ENCODE assay signal across 8 cellular contexts in the genomic region with DNA sequence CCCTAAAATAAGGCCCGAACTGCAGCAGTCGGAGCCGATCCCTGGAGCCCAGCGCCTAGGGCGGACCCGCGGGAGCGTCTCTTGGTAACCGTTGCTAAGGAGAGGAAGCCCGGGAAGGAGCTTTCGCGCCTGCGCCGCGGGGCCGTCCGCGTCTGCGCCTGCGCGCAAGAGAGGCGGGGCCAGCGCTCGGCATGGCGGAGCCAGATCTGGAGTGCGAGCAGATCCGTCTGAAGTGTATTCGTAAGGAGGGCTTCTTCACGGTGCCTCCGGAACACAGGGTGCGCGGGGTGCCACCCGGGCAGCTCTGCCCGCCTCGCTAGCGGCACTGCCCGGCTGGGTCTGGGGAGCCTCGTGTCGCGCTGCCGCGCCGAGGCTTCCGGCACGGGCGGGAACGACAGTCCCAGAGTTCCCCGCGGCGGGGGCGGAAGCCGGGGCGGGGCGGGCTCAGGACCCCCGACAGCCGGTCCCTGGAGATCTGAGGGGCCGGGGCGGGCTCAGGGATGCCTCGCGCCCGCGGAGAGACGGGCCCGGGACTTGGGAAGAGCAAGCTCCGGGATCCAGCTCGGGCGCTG.
DNase-seq lines count a peak whose midpoint lies in the region; ATAC-seq and FAIRE-seq lines count a peak whose summit lies in the region.

A gene with protein sequence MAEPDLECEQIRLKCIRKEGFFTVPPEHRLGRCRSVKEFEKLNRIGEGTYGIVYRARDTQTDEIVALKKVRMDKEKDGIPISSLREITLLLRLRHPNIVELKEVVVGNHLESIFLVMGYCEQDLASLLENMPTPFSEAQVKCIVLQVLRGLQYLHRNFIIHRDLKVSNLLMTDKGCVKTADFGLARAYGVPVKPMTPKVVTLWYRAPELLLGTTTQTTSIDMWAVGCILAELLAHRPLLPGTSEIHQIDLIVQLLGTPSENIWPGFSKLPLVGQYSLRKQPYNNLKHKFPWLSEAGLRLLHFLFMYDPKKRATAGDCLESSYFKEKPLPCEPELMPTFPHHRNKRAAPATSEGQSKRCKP (plus strand): TSS at position 170 of the 572 bp plus-strand sequence. CDS start 22 bp downstream, at position 192.

- FAIRE-seq in islet of Langerhans (lab: Jason Lieb, UNC), result peak; percentile 60

- peaks cover 23% of the 10 kb centered on the region for H3K79me2 ChIP-seq in ACC112 (ENCODE audit: control insufficient read depth, insufficient read depth, low read length, unreplicated experiment)

- H3K27ac ChIP-seq in ACC112 (ENCODE audit: low read depth, low read length), result peak within 1 kb of the TSS; percentile 87

- H2AFZ ChIP-seq in ACC112 (ENCODE audit: low read length, unreplicated experiment), result peak within 1 kb of the TSS; percentile 59

- ATAC-seq in GM18867 (IDR thresholded peaks at IDR 0.05; ENCODE audit: unreplicated experiment) (peak; percentile 79), HG03097 (IDR thresholded peaks at IDR 0.05; ENCODE audit: low FRiP score, unreplicated experiment) (peak; percentile 68)

- peak within 1 kb of the TSS; percentile 94 for H3K4me3 ChIP-seq in ACC112 (ENCODE audit: low read depth, low read length)

- peak; percentile 83 for DNase-seq in NCI-H2227 treated with DMSO at 0.1 percent for 48 hours (lab: John Stamatoyannopoulos, UW)
- DNase-seq in activated CD4-positive, CD25-positive, alpha-beta regulatory T cell treated with anti-CD3 and anti-CD28 coated beads, Interleukin-2, amount 50 U/mL, for 16 hours (ENCODE audit: low read depth, low spot score), result peak; percentile 84
- DNase-seq in central memory CD4-positive, alpha-beta T cell, result peak; percentile 87
- DNase-seq in stimulated activated CD4-positive, alpha-beta T cell treated with anti-CD3 and anti-CD28 coated beads, Interleukin-12 subunit alpha, Interleukin-12 subunit beta, amount 100 ng/mL, for 4 hours, result peak; percentile 88

- H3K27me3 ChIP-seq in ACC112 (ENCODE audit: insufficient read depth, low read length), result no peaks in the 10 kb centered on the region

- no peaks in the 10 kb centered on the region for H3K4me1 ChIP-seq in ACC112 (ENCODE audit: control insufficient read depth, insufficient read depth, low read length, unreplicated experiment)

- peaks cover 18% of the 10 kb centered on the region; the same call in 1 of the 2 replicates for H3K36me3 ChIP-seq in ACC112 (ENCODE audit: insufficient read depth, low read length)

Comparison
In these comparisons a context has a peak if more than half of its experiments do, and no peak if none do; other contexts are left out.
1. Peak in every context shown above with its lines: DNase-seq, ATAC-seq, H3K4me3 ChIP-seq and H3K27ac ChIP-seq.